ENCODE assay signal across 1 cellular context in the genomic region with DNA sequence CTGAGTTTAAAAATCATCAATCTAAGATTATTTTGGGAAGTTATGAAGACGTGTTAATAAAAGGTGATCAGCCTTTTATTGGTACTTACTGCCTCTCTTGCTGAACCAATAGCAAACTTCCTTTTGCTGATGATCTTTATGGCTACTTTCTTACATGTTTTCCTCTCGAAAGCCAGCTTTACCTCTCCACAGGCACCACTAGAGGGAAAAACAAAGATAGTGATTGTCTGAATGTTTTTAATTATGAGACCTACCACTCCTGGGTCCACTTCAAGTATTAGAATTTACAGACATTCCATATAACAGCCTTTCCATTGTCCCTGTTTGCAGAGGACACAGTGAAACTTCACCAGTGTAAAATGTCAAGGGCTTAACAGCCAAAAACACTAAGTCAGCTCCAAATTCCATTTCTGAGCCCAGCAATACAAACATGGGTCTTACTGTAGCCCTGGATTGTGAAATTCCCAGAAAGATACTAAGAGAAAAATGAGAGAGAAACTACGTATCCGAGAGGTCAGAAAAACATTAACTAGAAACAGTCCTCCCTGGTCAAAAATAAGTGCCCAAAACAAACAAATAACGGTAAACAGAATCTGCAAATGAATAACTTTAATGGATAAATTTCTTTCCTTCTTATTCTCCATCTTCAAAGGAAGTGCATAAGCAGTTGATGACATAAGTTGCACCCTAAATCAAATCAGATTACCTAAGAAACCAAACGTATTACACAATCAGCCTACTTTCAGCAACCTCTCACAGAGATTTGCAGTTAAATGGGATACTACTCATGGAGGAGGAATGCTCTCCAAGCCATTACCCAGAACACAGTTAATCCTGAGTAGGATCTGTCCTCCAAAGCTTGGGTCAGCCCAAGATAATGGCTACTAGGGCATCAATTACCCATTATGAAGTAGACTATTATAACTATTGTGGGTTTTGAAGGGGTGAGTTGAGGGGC.
A peak's percentile ranks its signal among the peaks of the same experiment; 100 is the strongest.
TF ChIP-seq lines count a peak whose summit lies in the region.

No MANE protein-coding gene starts in this region.

TF ChIP-seq in WTC11, 78 proteins besides CTCF, POLR2A, EP300 and RAD21:
- no peak for TF ChIP-seq OVOL2 (CRISPR knock-in tag; IDR thresholded peaks at IDR 0.05; ENCODE audit: borderline replicate concordance)
- TF ChIP-seq AFF4 (CRISPR knock-in tag; IDR thresholded peaks at IDR 0.05; ENCODE audit: borderline replicate concordance) = no peak
- no peak for TF ChIP-seq ESRRA (CRISPR knock-in tag; IDR thresholded peaks at IDR 0.05; ENCODE audit: borderline replicate concordance)
- no peak for TF ChIP-seq NR1H2 (CRISPR knock-in tag; IDR thresholded peaks at IDR 0.05)
- TF ChIP-seq GABPB1 (CRISPR knock-in tag; IDR thresholded peaks at IDR 0.05) = 0 out of 2 replicates have a peak, but pooled peaks have one; percentile 21
- no peak for TF ChIP-seq STAT6 (CRISPR knock-in tag; conservative IDR thresholded peaks at IDR 0.05; ENCODE audit: low read depth)
